ENCODE assay signal across 1 cellular context in genomic region chr6:39003072-39003471, GRCh38.
TF ChIP-seq lines count a peak whose summit lies in the region.

No MANE protein-coding gene starts in this region.

TF ChIP-seq in WTC11, 78 proteins besides CTCF, POLR2A, EP300 and RAD21 (continued from another document):
- TF ChIP-seq IRF1 (CRISPR knock-in tag; IDR thresholded peaks at IDR 0.05), result no peak
- no peak for TF ChIP-seq ZNF396 (CRISPR knock-in tag; IDR thresholded peaks at IDR 0.05; ENCODE audit: borderline replicate concordance)
- TF ChIP-seq JAZF1 (CRISPR knock-in tag; IDR thresholded peaks at IDR 0.05), result no peak
- no peak for TF ChIP-seq ELF4 (CRISPR knock-in tag; IDR thresholded peaks at IDR 0.05; ENCODE audit: low read depth)
- TF ChIP-seq OVOL2 (CRISPR knock-in tag; IDR thresholded peaks at IDR 0.05; ENCODE audit: borderline replicate concordance), result no peak
- TF ChIP-seq FOXP4 (CRISPR knock-in tag; IDR thresholded peaks at IDR 0.05), result no peak
- no peak for TF ChIP-seq NFYB (CRISPR knock-in tag; conservative IDR thresholded peaks at IDR 0.05; ENCODE audit: low read depth)
- no peak for TF ChIP-seq ZNF425 (CRISPR knock-in tag; conservative IDR thresholded peaks at IDR 0.05)
- TF ChIP-seq CREB1 (CRISPR knock-in tag; IDR thresholded peaks at IDR 0.05), result no peak
- no peak for TF ChIP-seq TCF7 (CRISPR knock-in tag; IDR thresholded peaks at IDR 0.05; ENCODE audit: low read depth)
TF ChIP-seq in WTC11: peak in this region for 0.
